Comparison of ENCODE assay signal across 1 cellular context in the genomic region with DNA sequence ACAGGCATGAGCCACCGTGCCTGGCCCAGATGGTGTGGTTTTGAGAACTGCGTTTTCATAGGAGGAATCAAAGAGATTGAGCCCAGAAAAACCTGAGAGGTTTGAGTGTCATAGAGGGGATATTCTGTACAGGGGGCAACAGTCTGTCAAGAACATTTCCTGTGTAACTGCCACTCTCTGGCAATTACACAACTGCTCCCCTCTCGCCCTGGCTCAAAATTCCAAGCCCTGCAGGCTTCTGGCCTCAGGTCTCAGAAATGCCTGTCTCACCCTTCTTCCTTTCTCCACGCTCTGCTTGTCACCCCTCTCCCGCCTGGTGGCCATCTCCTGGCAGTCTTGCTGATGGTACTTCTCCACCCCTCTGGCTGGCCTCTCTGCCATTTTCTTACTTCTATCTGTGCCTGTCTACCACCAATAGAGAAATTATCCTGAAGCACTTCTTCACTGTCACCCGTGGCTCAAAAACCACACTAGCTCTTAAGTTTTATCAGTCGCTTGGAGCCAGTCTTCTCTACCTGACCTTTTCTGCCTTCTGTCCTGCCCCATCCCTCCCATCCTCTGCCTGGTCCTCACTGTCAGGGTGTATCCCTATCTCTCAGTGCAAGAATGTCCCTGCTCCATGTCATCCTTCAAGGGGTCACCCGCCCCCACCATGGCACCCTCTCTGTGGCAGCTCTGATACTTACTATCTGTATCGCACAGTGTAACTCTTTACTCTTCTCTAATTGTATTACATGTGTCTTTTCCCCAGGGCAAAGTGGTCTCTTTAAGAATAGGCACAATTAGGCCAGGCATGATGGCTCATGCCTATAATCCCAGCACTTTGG.
TF ChIP-seq lines count a peak whose summit lies in the region.

No MANE protein-coding gene starts in this region.

TF ChIP-seq in K562, 482 proteins besides CTCF, POLR2A, EP300 and RAD21 (continued from another document):
- TF ChIP-seq, protein P1, sequence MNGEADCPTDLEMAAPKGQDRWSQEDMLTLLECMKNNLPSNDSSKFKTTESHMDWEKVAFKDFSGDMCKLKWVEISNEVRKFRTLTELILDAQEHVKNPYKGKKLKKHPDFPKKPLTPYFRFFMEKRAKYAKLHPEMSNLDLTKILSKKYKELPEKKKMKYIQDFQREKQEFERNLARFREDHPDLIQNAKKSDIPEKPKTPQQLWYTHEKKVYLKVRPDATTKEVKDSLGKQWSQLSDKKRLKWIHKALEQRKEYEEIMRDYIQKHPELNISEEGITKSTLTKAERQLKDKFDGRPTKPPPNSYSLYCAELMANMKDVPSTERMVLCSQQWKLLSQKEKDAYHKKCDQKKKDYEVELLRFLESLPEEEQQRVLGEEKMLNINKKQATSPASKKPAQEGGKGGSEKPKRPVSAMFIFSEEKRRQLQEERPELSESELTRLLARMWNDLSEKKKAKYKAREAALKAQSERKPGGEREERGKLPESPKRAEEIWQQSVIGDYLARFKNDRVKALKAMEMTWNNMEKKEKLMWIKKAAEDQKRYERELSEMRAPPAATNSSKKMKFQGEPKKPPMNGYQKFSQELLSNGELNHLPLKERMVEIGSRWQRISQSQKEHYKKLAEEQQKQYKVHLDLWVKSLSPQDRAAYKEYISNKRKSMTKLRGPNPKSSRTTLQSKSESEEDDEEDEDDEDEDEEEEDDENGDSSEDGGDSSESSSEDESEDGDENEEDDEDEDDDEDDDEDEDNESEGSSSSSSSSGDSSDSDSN (IDR thresholded peaks at IDR 0.05; ENCODE audit: borderline replicate concordance in 1 of 2, low read depth in 2 of 2, low read length in 2 of 2) = no peak
- no peak for TF ChIP-seq SNRNP70 (optimal IDR thresholded peaks at IDR 0.05; ENCODE audit: low read depth, low read length)
- no peak for TF ChIP-seq POLR3G (IDR thresholded peaks at IDR 0.05; ENCODE audit: extremely low read depth, insufficient read length, insufficient replicate concordance)
- TF ChIP-seq THRA (IDR thresholded peaks at IDR 0.05) = no peak
- 0 out of 2 replicates have a peak, but pooled peaks have one; percentile 41 for TF ChIP-seq STAT5A (IDR thresholded peaks at IDR 0.05; ENCODE audit: borderline replicate concordance, low read length)
- TF ChIP-seq HBP1 (CRISPR knock-in tag; IDR thresholded peaks at IDR 0.05) = no peak
- no peak for TF ChIP-seq ZNF12 (CRISPR knock-in tag; IDR thresholded peaks at IDR 0.05)
- peak; percentile 68; the same call in 1 of the 2 replicates for TF ChIP-seq ARID1B (IDR thresholded peaks at IDR 0.05)
- TF ChIP-seq TAF7 (tag; IDR thresholded peaks at IDR 0.05) = no peak
- no peak for TF ChIP-seq RBBP5 (IDR thresholded peaks at IDR 0.05; ENCODE audit: borderline replicate concordance, insufficient read depth, low read length, poor library complexity, severe bottlenecking)
- TF ChIP-seq MCM7 (IDR thresholded peaks at IDR 0.05) = no peak
- TF ChIP-seq TAF15 (IDR thresholded peaks at IDR 0.05; ENCODE audit: low read depth, low read length) = no peak
- TF ChIP-seq ZNF212 (CRISPR knock-in tag; IDR thresholded peaks at IDR 0.05) = no peak
- TF ChIP-seq POLR2AphosphoS5 (IDR thresholded peaks at IDR 0.05; ENCODE audit: control insufficient read depth, insufficient read depth, low read depth, low read length) = peak; percentile 77; the same call in 1 of the 2 replicates
- peak; percentile 26; the same call in 1 of the 2 replicates for TF ChIP-seq DPF2 (IDR thresholded peaks at IDR 0.05)
- peak; percentile 30; the same call in 1 of the 2 replicates for TF ChIP-seq CC2D1A (IDR thresholded peaks at IDR 0.05)
- TF ChIP-seq ZNF764 (CRISPR knock-in tag; IDR thresholded peaks at IDR 0.05; ENCODE audit: low read depth) = no peak
- TF ChIP-seq, protein P2, sequence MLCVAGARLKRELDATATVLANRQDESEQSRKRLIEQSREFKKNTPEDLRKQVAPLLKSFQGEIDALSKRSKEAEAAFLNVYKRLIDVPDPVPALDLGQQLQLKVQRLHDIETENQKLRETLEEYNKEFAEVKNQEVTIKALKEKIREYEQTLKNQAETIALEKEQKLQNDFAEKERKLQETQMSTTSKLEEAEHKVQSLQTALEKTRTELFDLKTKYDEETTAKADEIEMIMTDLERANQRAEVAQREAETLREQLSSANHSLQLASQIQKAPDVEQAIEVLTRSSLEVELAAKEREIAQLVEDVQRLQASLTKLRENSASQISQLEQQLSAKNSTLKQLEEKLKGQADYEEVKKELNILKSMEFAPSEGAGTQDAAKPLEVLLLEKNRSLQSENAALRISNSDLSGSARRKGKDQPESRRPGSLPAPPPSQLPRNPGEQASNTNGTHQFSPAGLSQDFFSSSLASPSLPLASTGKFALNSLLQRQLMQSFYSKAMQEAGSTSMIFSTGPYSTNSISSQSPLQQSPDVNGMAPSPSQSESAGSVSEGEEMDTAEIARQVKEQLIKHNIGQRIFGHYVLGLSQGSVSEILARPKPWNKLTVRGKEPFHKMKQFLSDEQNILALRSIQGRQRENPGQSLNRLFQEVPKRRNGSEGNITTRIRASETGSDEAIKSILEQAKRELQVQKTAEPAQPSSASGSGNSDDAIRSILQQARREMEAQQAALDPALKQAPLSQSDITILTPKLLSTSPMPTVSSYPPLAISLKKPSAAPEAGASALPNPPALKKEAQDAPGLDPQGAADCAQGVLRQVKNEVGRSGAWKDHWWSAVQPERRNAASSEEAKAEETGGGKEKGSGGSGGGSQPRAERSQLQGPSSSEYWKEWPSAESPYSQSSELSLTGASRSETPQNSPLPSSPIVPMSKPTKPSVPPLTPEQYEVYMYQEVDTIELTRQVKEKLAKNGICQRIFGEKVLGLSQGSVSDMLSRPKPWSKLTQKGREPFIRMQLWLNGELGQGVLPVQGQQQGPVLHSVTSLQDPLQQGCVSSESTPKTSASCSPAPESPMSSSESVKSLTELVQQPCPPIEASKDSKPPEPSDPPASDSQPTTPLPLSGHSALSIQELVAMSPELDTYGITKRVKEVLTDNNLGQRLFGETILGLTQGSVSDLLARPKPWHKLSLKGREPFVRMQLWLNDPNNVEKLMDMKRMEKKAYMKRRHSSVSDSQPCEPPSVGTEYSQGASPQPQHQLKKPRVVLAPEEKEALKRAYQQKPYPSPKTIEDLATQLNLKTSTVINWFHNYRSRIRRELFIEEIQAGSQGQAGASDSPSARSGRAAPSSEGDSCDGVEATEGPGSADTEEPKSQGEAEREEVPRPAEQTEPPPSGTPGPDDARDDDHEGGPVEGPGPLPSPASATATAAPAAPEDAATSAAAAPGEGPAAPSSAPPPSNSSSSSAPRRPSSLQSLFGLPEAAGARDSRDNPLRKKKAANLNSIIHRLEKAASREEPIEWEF (CRISPR knock-in tag; IDR thresholded peaks at IDR 0.05) = no peak
- TF ChIP-seq TARDBP (IDR thresholded peaks at IDR 0.05) = no peak
- TF ChIP-seq, protein P3, sequence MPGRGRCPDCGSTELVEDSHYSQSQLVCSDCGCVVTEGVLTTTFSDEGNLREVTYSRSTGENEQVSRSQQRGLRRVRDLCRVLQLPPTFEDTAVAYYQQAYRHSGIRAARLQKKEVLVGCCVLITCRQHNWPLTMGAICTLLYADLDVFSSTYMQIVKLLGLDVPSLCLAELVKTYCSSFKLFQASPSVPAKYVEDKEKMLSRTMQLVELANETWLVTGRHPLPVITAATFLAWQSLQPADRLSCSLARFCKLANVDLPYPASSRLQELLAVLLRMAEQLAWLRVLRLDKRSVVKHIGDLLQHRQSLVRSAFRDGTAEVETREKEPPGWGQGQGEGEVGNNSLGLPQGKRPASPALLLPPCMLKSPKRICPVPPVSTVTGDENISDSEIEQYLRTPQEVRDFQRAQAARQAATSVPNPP (IDR thresholded peaks at IDR 0.05; ENCODE audit: borderline replicate concordance, insufficient read depth, insufficient read length) = no peak
- TF ChIP-seq SRSF3 (IDR thresholded peaks at IDR 0.05; ENCODE audit: insufficient read depth, low read length) = no peak
- TF ChIP-seq PRDM10 (IDR thresholded peaks at IDR 0.05; ENCODE audit: partially characterized antibody) = no peak
- no peak for TF ChIP-seq HSF4 (CRISPR knock-in tag; IDR thresholded peaks at IDR 0.05; ENCODE audit: borderline replicate concordance)
- no peak for TF ChIP-seq CCAR2 (IDR thresholded peaks at IDR 0.05; ENCODE audit: low read depth, low read length)
- 0 out of 2 replicates have a peak, but pooled peaks have one; percentile 16 for TF ChIP-seq ZNF121 (CRISPR knock-in tag; conservative IDR thresholded peaks at IDR 0.05)
- peak; percentile 76 for TF ChIP-seq EGR1 (conservative IDR thresholded peaks at IDR 0.05)
- TF ChIP-seq, protein P4, sequence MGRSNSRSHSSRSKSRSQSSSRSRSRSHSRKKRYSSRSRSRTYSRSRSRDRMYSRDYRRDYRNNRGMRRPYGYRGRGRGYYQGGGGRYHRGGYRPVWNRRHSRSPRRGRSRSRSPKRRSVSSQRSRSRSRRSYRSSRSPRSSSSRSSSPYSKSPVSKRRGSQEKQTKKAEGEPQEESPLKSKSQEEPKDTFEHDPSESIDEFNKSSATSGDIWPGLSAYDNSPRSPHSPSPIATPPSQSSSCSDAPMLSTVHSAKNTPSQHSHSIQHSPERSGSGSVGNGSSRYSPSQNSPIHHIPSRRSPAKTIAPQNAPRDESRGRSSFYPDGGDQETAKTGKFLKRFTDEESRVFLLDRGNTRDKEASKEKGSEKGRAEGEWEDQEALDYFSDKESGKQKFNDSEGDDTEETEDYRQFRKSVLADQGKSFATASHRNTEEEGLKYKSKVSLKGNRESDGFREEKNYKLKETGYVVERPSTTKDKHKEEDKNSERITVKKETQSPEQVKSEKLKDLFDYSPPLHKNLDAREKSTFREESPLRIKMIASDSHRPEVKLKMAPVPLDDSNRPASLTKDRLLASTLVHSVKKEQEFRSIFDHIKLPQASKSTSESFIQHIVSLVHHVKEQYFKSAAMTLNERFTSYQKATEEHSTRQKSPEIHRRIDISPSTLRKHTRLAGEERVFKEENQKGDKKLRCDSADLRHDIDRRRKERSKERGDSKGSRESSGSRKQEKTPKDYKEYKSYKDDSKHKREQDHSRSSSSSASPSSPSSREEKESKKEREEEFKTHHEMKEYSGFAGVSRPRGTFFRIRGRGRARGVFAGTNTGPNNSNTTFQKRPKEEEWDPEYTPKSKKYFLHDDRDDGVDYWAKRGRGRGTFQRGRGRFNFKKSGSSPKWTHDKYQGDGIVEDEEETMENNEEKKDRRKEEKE (IDR thresholded peaks at IDR 0.05; ENCODE audit: borderline replicate concordance in 1 of 2, control insufficient read depth in 1 of 2, low read depth in 2 of 2, low read length in 1 of 2) = no peak
- TF ChIP-seq DDX20 (tag; IDR thresholded peaks at IDR 0.05; ENCODE audit: low read depth) = no peak
- peak; percentile 94 for TF ChIP-seq CBFA2T3 (IDR thresholded peaks at IDR 0.05)
- no peak for TF ChIP-seq PTTG1 (tag; IDR thresholded peaks at IDR 0.05; ENCODE audit: low read depth)
- 0 out of 2 replicates have a peak, but pooled peaks have one; percentile 2 for TF ChIP-seq SUPT5H (IDR thresholded peaks at IDR 0.05)
- TF ChIP-seq ILF3 (IDR thresholded peaks at IDR 0.05; ENCODE audit: borderline replicate concordance) = no peak
- TF ChIP-seq, protein P5, sequence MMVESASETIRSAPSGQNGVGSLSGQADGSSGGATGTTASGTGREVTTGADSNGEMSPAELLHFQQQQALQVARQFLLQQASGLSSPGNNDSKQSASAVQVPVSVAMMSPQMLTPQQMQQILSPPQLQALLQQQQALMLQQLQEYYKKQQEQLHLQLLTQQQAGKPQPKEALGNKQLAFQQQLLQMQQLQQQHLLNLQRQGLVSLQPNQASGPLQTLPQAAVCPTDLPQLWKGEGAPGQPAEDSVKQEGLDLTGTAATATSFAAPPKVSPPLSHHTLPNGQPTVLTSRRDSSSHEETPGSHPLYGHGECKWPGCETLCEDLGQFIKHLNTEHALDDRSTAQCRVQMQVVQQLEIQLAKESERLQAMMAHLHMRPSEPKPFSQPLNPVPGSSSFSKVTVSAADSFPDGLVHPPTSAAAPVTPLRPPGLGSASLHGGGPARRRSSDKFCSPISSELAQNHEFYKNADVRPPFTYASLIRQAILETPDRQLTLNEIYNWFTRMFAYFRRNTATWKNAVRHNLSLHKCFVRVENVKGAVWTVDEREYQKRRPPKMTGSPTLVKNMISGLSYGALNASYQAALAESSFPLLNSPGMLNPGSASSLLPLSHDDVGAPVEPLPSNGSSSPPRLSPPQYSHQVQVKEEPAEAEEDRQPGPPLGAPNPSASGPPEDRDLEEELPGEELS (CRISPR knock-in tag; IDR thresholded peaks at IDR 0.05; ENCODE audit: borderline replicate concordance) = no peak
- TF ChIP-seq CBFA2T2 (conservative IDR thresholded peaks at IDR 0.05) = peak; percentile 89
